25 cellular contexts compared by ENCODE assay signal in genomic region chr6:69913361-69913760, GRCh38. TPM values are rescaled to one million over a fixed set of nuclear protein-coding genes. Genes with fewer than 3 reads are reported as not detected.
"Had no signal": no experiment of that assay in that cellular context is flagged by ENCODE, and none has a peak within 500 bp of the region (broad histone marks: within the 10 kb centered on the region; RNA-seq: fewer than 3 reads in every experiment).

No MANE protein-coding gene starts in this region.

- H3K9me3 Mint-ChIP-seq: activated T-helper 1 cell treated with anti-CD3 and anti-CD28 coated beads, Interleukin-12 subunit alpha, Interleukin-12 subunit beta, Interleukin-2, Interleukin-4 antibody, amounts not matched to agents 30 ng/mL and 10 ng/mL and 1 ng/mL, durations not matched to agents 14 hours and 24 hours and 36 hours had no signal

- H3K36me3 ChIP-seq: esophagus muscularis mucosa, gastroesophageal sphincter, heart left ventricle, neutrophil, pancreas, right lobe of liver, thyroid gland had no signal

- H3K4me1 ChIP-seq: esophagus muscularis mucosa, pancreas, right lobe of liver, thyroid gland had no signal

- DNase-seq: activated CD4-positive, alpha-beta T cell treated with anti-CD3 and anti-CD28 coated beads, Interleukin-2, amount 50 U/mL, for 1 hour; activated gamma-delta T cell treated with Interleukin-2 at 50 U/mL for 16 hours; cerebellar nuclear complex; effector CD4-positive, alpha-beta T cell; heart left ventricle; kidney; midbrain; pancreas; right lobe of liver; stimulated activated CD4-positive, alpha-beta T cell treated with anti-CD3 and anti-CD28 coated beads, Interleukin-4, amount 100 ng/mL, for 1 hour; stimulated activated naive CD4-positive, alpha-beta T cell; thyroid gland had no signal

- H3K36me3 Mint-ChIP-seq: activated naive CD8-positive, alpha-beta T cell had no signal

- H3K27me3 ChIP-seq: esophagus muscularis mucosa, gastroesophageal sphincter, heart left ventricle, neutrophil, pancreas, right lobe of liver, thyroid gland had no signal

- H3K4me3 ChIP-seq: esophagus muscularis mucosa, gastroesophageal sphincter, heart left ventricle, lung, pancreas, right lobe of liver, smooth muscle cell, thyroid gland had no signal

- FAIRE-seq: bronchial epithelial cell, endothelial cell of umbilical vein, kidney, pancreas had no signal

- H3K9me3 ChIP-seq: esophagus muscularis mucosa, gastroesophageal sphincter, heart left ventricle, neutrophil, pancreas, right lobe of liver, thyroid gland had no signal

- H3K4me3 Mint-ChIP-seq: activated naive CD8-positive, alpha-beta T cell; activated T-helper 1 cell treated with anti-CD3 and anti-CD28 coated beads, Interleukin-12 subunit alpha, Interleukin-12 subunit beta, Interleukin-2, Interleukin-4 antibody, amounts not matched to agents 30 ng/mL and 10 ng/mL and 1 ng/mL, durations not matched to agents 14 hours and 24 hours and 36 hours had no signal

- H3K27ac ChIP-seq: gastroesophageal sphincter, heart left ventricle, neutrophil, pancreas, right lobe of liver, thyroid gland had no signal

- H3K4me2 ChIP-seq: smooth muscle cell had no signal

- ATAC-seq: activated CD4-positive, CD25-positive, alpha-beta regulatory T cell treated with anti-CD3 and anti-CD28 coated beads, Interleukin-2, amount 50 U/mL, for 24 hours; gastroesophageal sphincter; heart left ventricle; left lobe of liver; pancreas; right lobe of liver had no signal

- H3K27ac Mint-ChIP-seq: activated naive CD8-positive, alpha-beta T cell; activated T-helper 1 cell treated with anti-CD3 and anti-CD28 coated beads, Interleukin-12 subunit alpha, Interleukin-12 subunit beta, Interleukin-2, Interleukin-4 antibody, amounts not matched to agents 30 ng/mL and 10 ng/mL and 1 ng/mL, durations not matched to agents 14 hours and 24 hours and 36 hours had no signal

RNA-seq across cellular contexts. Expression of gene COL19A1, which starts 47.0 kb away (rescaled TPM):
- total RNA-seq: activated T-helper 1 cell treated with anti-CD3 and anti-CD28 coated beads, Interleukin-12 subunit alpha, Interleukin-12 subunit beta, Interleukin-2, Interleukin-4 antibody, amounts not matched to agents 30 ng/mL and 10 ng/mL and 1 ng/mL, durations not matched to agents 14 hours and 24 hours and 36 hours; bronchial epithelial cell; endothelial cell of umbilical vein; subcutaneous adipose tissue; T-helper 1 cell treated with Interleukin-12 subunit alpha and Interleukin-12 subunit beta and Interleukin-4 antibody, amounts not matched to agents 30 ng/mL and 1 ng/mL, for 36 hours; thyroid gland had no signal
- polyA plus RNA-seq: endothelial cell of umbilical vein had no signal
